ENCODE assay signal across 7 cellular contexts in genomic region chr4:13484749-13485345, GRCh38. TPM values are rescaled to one million over a fixed set of nuclear protein-coding genes. Genes with fewer than 3 reads are reported as not detected.
DNase-seq lines count a peak whose midpoint lies in the region; ATAC-seq, FAIRE-seq and TF ChIP-seq lines count a peak whose summit lies in the region.

No MANE protein-coding gene starts in this region.

- H3K9ac ChIP-seq in HUES48 (ENCODE audit: low read depth, low read length), result peak overlapping the region; percentile 98; the same call in 1 of the 2 replicates

- H3K4me3 Mint-ChIP-seq in activated B cell treated with CpG ODN at 0.5 μM for 24 hours, result peak overlapping the region; percentile 96

- 0 out of 2 replicates have a peak, but pooled peaks cover 2% of the 10 kb centered on the region for H3K9me3 ChIP-seq in HUES48 (ENCODE audit: control insufficient read depth, insufficient read depth, low read length)

- H3K4me1 Mint-ChIP-seq in activated B cell treated with CpG ODN at 0.5 μM for 24 hours, result peaks cover 21% of the 10 kb centered on the region

- peak overlapping the region; percentile 90 for H3K4me3 ChIP-seq in HUES48 (ENCODE audit: low read depth, low read length)

- H3K36me3 ChIP-seq in HUES48 (ENCODE audit: control insufficient read depth, insufficient read depth, low read length), result no peaks in the 10 kb centered on the region

- FAIRE-seq in frontal cortex (lab: Jason Lieb, UNC), result no peak

- no peak for DNase-seq in activated B cell treated with CpG ODN at 0.5 μM for 24 hours
- peak; percentile 5 to 6 for DNase-seq in frontal cortex (ENCODE audit: low spot score in 2 of 2)
- peak; percentile 18 for DNase-seq in renal cortical epithelial cell (ENCODE audit: low read depth)
- no peak for DNase-seq in inferior parietal cortex (ENCODE audit: extremely low spot score)

- peak overlapping the region; percentile 99 for H3K27ac Mint-ChIP-seq in activated B cell treated with CpG ODN at 0.5 μM for 24 hours

- no peaks in the 10 kb centered on the region for H3K9me3 Mint-ChIP-seq in activated B cell treated with CpG ODN at 0.5 μM for 24 hours

- peaks cover 5% of the 10 kb centered on the region for H3K36me3 Mint-ChIP-seq in activated B cell treated with CpG ODN at 0.5 μM for 24 hours (ENCODE audit: low read depth)

- H3K4me1 ChIP-seq in HUES48 (ENCODE audit: control insufficient read depth, insufficient read depth, low read length), result peaks cover 14% of the 10 kb centered on the region

- TF ChIP-seq CTCF in activated B cell treated with CpG ODN at 0.5 μM for 24 hours (IDR thresholded peaks at IDR 0.05), result no peak

- H3K27ac ChIP-seq in HUES48 (ENCODE audit: low read depth, low read length), result peak overlapping the region; percentile 96

- POLR2A ChIA-PET in activated B cell treated with CpG ODN at 0.5 μM for 24 hours (lab: Charles Lee), result interaction anchor here (1.2 to 1.5 kb wide), 2 partner anchors 11 to 126 kb away, joined by 3 read pairs; no protein-coding TSS in a partner anchor

- peaks cover 16% of the 10 kb centered on the region for H3K27me3 Mint-ChIP-seq in activated B cell treated with CpG ODN at 0.5 μM for 24 hours

- ATAC-seq in GM21526 (IDR thresholded peaks at IDR 0.05; ENCODE audit: low FRiP score, unreplicated experiment) (peak; percentile 35), activated B cell treated with CpG ODN at 0.5 μM for 24 hours (ENCODE audit: low read depth) (peak; percentile 10)

- peaks cover 6% of the 10 kb centered on the region; the same call in 1 of the 2 replicates for H3K27me3 ChIP-seq in HUES48 (ENCODE audit: control insufficient read depth, insufficient read depth, low read length)

- intact Hi-C loops in activated B cell treated with CpG ODN at 0.5 μM for 24 hours (cut with micrococcal nuclease), result loop anchor here (1.0 to 2.0 kb wide), 4 partner anchors 44 to 1517 kb away; partner anchors contain the start of genes BOD1L1 and CPEB2

- TF ChIP-seq POLR2A in GM15510 (IDR thresholded peaks at IDR 0.05; ENCODE audit: borderline replicate concordance, extremely low read depth, insufficient read length), result peak; percentile 19

- CTCF ChIA-PET in activated B cell treated with CpG ODN at 0.5 μM for 24 hours (lab: Charles Lee), result no interaction called here

RNA-seq across cellular contexts. Expression of gene RAB28, which starts 0.7 kb away (rescaled TPM):
- total RNA-seq in activated B cell treated with CpG ODN at 0.5 μM for 24 hours (16.0 and 16.9 TPM in 2 replicates), frontal cortex (22.4 TPM), renal cortical epithelial cell (15.1 and 18.7 TPM in 2 replicates)

RNA-seq across cellular contexts. Expression of gene NKX3-2, which starts 59.5 kb away (rescaled TPM):
- not detected in 2 replicates for total RNA-seq in activated B cell treated with CpG ODN at 0.5 μM for 24 hours
- not detected for total RNA-seq in frontal cortex
- total RNA-seq in renal cortical epithelial cell, result not detected in 2 replicates

Comparison
In these comparisons a context has a peak if more than half of its experiments do, and no peak if none do; other contexts are left out.
1. DNase-seq: peak in frontal cortex (2 of 2) and renal cortical epithelial cell (single experiment); none in activated B cell treated with CpG ODN at 0.5 μM for 24 hours (single experiment) and inferior parietal cortex (single experiment).